Comparison of ENCODE assay signal across 1 cellular context in genomic region chr14:53613404-53614253, GRCh38.
TF ChIP-seq lines count a peak whose summit lies in the region.

No MANE protein-coding gene starts in this region.

TF ChIP-seq in GM12878, 131 proteins besides CTCF, POLR2A, EP300 and RAD21 (continued from another document):
- TF ChIP-seq, protein P1, sequence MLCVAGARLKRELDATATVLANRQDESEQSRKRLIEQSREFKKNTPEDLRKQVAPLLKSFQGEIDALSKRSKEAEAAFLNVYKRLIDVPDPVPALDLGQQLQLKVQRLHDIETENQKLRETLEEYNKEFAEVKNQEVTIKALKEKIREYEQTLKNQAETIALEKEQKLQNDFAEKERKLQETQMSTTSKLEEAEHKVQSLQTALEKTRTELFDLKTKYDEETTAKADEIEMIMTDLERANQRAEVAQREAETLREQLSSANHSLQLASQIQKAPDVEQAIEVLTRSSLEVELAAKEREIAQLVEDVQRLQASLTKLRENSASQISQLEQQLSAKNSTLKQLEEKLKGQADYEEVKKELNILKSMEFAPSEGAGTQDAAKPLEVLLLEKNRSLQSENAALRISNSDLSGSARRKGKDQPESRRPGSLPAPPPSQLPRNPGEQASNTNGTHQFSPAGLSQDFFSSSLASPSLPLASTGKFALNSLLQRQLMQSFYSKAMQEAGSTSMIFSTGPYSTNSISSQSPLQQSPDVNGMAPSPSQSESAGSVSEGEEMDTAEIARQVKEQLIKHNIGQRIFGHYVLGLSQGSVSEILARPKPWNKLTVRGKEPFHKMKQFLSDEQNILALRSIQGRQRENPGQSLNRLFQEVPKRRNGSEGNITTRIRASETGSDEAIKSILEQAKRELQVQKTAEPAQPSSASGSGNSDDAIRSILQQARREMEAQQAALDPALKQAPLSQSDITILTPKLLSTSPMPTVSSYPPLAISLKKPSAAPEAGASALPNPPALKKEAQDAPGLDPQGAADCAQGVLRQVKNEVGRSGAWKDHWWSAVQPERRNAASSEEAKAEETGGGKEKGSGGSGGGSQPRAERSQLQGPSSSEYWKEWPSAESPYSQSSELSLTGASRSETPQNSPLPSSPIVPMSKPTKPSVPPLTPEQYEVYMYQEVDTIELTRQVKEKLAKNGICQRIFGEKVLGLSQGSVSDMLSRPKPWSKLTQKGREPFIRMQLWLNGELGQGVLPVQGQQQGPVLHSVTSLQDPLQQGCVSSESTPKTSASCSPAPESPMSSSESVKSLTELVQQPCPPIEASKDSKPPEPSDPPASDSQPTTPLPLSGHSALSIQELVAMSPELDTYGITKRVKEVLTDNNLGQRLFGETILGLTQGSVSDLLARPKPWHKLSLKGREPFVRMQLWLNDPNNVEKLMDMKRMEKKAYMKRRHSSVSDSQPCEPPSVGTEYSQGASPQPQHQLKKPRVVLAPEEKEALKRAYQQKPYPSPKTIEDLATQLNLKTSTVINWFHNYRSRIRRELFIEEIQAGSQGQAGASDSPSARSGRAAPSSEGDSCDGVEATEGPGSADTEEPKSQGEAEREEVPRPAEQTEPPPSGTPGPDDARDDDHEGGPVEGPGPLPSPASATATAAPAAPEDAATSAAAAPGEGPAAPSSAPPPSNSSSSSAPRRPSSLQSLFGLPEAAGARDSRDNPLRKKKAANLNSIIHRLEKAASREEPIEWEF (IDR thresholded peaks at IDR 0.05; ENCODE audit: insufficient replicate concordance, low read depth, low read length): peak; percentile 33
- peak; percentile 95 for TF ChIP-seq ATF7 (IDR thresholded peaks at IDR 0.05; ENCODE audit: low read depth)
- TF ChIP-seq, protein P2, sequence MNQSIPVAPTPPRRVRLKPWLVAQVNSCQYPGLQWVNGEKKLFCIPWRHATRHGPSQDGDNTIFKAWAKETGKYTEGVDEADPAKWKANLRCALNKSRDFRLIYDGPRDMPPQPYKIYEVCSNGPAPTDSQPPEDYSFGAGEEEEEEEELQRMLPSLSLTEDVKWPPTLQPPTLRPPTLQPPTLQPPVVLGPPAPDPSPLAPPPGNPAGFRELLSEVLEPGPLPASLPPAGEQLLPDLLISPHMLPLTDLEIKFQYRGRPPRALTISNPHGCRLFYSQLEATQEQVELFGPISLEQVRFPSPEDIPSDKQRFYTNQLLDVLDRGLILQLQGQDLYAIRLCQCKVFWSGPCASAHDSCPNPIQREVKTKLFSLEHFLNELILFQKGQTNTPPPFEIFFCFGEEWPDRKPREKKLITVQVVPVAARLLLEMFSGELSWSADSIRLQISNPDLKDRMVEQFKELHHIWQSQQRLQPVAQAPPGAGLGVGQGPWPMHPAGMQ (IDR thresholded peaks at IDR 0.05; ENCODE audit: borderline replicate concordance): no peak
- peak; percentile 87 for TF ChIP-seq SP1 (IDR thresholded peaks at IDR 0.05; ENCODE audit: low read depth, low read length)
- no peak for TF ChIP-seq LARP7 (IDR thresholded peaks at IDR 0.05)
- TF ChIP-seq, protein P3, sequence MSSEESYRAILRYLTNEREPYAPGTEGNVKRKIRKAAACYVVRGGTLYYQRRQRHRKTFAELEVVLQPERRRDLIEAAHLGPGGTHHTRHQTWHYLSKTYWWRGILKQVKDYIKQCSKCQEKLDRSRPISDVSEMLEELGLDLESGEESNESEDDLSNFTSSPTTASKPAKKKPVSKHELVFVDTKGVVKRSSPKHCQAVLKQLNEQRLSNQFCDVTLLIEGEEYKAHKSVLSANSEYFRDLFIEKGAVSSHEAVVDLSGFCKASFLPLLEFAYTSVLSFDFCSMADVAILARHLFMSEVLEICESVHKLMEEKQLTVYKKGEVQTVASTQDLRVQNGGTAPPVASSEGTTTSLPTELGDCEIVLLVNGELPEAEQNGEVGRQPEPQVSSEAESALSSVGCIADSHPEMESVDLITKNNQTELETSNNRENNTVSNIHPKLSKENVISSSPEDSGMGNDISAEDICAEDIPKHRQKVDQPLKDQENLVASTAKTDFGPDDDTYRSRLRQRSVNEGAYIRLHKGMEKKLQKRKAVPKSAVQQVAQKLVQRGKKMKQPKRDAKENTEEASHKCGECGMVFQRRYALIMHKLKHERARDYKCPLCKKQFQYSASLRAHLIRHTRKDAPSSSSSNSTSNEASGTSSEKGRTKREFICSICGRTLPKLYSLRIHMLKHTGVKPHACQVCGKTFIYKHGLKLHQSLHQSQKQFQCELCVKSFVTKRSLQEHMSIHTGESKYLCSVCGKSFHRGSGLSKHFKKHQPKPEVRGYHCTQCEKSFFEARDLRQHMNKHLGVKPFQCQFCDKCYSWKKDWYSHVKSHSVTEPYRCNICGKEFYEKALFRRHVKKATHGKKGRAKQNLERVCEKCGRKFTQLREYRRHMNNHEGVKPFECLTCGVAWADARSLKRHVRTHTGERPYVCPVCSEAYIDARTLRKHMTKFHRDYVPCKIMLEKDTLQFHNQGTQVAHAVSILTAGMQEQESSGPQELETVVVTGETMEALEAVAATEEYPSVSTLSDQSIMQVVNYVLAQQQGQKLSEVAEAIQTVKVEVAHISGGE (CRISPR knock-in tag; IDR thresholded peaks at IDR 0.05): no peak
- peak; percentile 26; the same call in 1 of the 2 replicates for TF ChIP-seq RAD51 (IDR thresholded peaks at IDR 0.05)
- TF ChIP-seq, protein P4, sequence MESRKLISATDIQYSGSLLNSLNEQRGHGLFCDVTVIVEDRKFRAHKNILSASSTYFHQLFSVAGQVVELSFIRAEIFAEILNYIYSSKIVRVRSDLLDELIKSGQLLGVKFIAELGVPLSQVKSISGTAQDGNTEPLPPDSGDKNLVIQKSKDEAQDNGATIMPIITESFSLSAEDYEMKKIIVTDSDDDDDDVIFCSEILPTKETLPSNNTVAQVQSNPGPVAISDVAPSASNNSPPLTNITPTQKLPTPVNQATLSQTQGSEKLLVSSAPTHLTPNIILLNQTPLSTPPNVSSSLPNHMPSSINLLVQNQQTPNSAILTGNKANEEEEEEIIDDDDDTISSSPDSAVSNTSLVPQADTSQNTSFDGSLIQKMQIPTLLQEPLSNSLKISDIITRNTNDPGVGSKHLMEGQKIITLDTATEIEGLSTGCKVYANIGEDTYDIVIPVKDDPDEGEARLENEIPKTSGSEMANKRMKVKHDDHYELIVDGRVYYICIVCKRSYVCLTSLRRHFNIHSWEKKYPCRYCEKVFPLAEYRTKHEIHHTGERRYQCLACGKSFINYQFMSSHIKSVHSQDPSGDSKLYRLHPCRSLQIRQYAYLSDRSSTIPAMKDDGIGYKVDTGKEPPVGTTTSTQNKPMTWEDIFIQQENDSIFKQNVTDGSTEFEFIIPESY (IDR thresholded peaks at IDR 0.05): no peak
- TF ChIP-seq ETV6 (conservative IDR thresholded peaks at IDR 0.05 in 1 of 2, IDR thresholded peaks at IDR 0.05 in 1 of 2; ENCODE audit: borderline replicate concordance in 1 of 2, low read depth in 1 of 2): peak in 1 of 2 experiments; percentile 86; a peak in 2 of 4 replicates
- no peak for TF ChIP-seq SIX5 (IDR thresholded peaks at IDR 0.05; ENCODE audit: low read depth, low read length, severe bottlenecking)
- TF ChIP-seq ZBTB4 (CRISPR knock-in tag; IDR thresholded peaks at IDR 0.05): no peak
- no peak for TF ChIP-seq SREBF2 (IDR thresholded peaks at IDR 0.05; ENCODE audit: low read length)
- TF ChIP-seq RELA (IDR thresholded peaks at IDR 0.05; ENCODE audit: borderline replicate concordance, partially characterized antibody): peak; percentile 46
- 0 out of 2 replicates have a peak, but pooled peaks have one; percentile 34 for TF ChIP-seq GABPA (IDR thresholded peaks at IDR 0.05; ENCODE audit: low read depth)
- peak; percentile 82; the same call in 2 of the 3 replicates for TF ChIP-seq POU2F2 (IDR thresholded peaks at IDR 0.05; ENCODE audit: borderline replicate concordance, low read depth, low read length)
- peak; percentile 69; the same call in 1 of the 2 replicates for TF ChIP-seq ASH2L (IDR thresholded peaks at IDR 0.05; ENCODE audit: borderline replicate concordance, low read depth)
- TF ChIP-seq POLR2AphosphoS5 (IDR thresholded peaks at IDR 0.05; ENCODE audit: low read length): 0 out of 2 replicates have a peak, but pooled peaks have one; percentile 45
- TF ChIP-seq PRDM15 (CRISPR knock-in tag; IDR thresholded peaks at IDR 0.05): no peak
- TF ChIP-seq NR2C2 (IDR thresholded peaks at IDR 0.05; ENCODE audit: borderline replicate concordance, control insufficient read depth, insufficient read length, low read depth): no peak
- no peak for TF ChIP-seq ZSCAN29 (IDR thresholded peaks at IDR 0.05)
- TF ChIP-seq CBFB (IDR thresholded peaks at IDR 0.05; ENCODE audit: low read depth): peak; percentile 31; the same call in 1 of the 2 replicates
